Comparison of ENCODE assay signal across 16 cellular contexts in the genomic region with DNA sequence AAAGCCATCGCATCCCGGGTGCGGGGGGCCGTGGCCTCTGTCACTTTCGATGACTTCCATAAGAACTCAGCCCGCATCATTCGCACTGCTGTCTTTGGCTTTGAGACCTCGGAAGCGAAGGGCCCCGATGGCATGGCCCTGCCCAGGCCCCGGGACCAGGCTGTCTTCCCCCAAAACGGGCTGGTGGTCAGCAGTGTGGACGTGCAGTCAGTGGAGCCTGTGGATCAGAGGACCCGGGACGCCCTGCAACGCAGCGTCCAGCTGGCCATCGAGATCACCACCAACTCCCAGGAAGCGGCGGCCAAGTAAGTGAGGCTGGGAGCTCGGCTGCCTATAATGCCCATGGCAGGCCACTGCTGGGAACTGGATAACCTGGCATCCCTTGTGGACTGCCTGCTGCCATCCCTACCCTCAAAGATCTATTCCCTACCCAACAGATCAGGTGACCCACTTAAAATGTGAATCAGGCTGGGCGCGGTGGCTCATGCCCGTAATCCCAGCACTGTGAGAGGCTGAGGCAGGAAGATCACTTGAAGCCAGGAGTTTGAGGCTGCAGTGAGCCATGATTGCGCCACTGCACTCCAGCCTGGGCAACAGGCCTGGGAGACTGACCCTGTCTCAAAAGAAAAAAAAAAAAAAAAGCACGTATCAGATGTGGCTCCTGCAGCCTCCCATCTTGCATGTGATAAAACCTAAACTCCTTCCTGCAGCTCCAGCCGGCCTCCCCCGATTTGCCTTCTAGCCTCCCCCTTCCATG. TPM values are rescaled to one million over a fixed set of nuclear protein-coding genes. Genes with fewer than 3 reads are reported as not detected.
DNase-seq lines count a peak whose midpoint lies in the region; ATAC-seq and TF ChIP-seq lines count a peak whose summit lies in the region.
"Had no signal": no experiment of that assay in that cellular context is flagged by ENCODE, and none has a peak within 500 bp of the region (broad histone marks: within the 10 kb centered on the region; RNA-seq: fewer than 3 reads in every experiment).

No MANE protein-coding gene starts in this region.

- intact Hi-C loops in Right ventricle myocardium inferior (cut with DNase I) = loop anchor here (5.0 kb wide), 1 partner anchor 32 kb away; a partner anchor contains a TSS
- intact Hi-C loops in Right ventricle myocardium superior (cut with DNase I) = loop anchor here (10.0 kb wide), 1 partner anchor 140 kb away; no protein-coding TSS in a partner anchor
- intact Hi-C loops in esophagus muscularis mucosa (cut with DNase I) = no loop called here
- intact Hi-C loops in uterus (cut with DNase I; ENCODE audit: low total_unique reads) = no loop called here

- no peak for DNase-seq in Right ventricle myocardium inferior (ENCODE audit: missing footprints)
- DNase-seq in Right ventricle myocardium superior = no peak
- DNase-seq in esophagus muscularis mucosa (ENCODE audit: extremely low spot score) = no peak
- DNase-seq in lung (ENCODE audit: low spot score) = peak; percentile 76
- peak; percentile 77 to 80 for DNase-seq in uterus
- DNase-seq in stimulated activated CD4-positive, alpha-beta T cell treated with anti-CD3 and anti-CD28 coated beads, Interleukin-4, amount 100 ng/mL, for 24 hours = no peak
- DNase-seq in ACHN = no peak
- DNase-seq: activated CD4-positive, CD25-positive, alpha-beta regulatory T cell treated with anti-CD3 and anti-CD28 coated beads, Interleukin-2, amount 50 U/mL, for 72 hours; colonic mucosa; DMS 273 treated with DMSO at 0.1 percent for 48 hours; NCI-H748 treated with DMSO at 0.1 percent for 48 hours; stimulated activated naive CD4-positive, alpha-beta T cell had no signal

- WGBS in esophagus muscularis mucosa = 89% methylated on average over 26 of the region's 28 CpGs
- 90 to 92% methylated on average over 28 of the region's 28 CpGs for WGBS in lung, 2 donors

- H3K4me3 ChIP-seq in esophagus muscularis mucosa (no peak overlapping the region), lung (no peak overlapping the region), uterus (no peak overlapping the region)
- H3K4me3 ChIP-seq: colonic mucosa, SK-N-MC, tibial nerve had no signal

- ATAC-seq in Right ventricle myocardium inferior = peak; percentile 37
- ATAC-seq in Right ventricle myocardium superior (ENCODE audit: poor library complexity) = no peak
- ATAC-seq in lung (ENCODE audit: insufficient read depth, low FRiP score) = peak; percentile 55
- no peak for ATAC-seq in GM21515 (IDR thresholded peaks at IDR 0.05; ENCODE audit: unreplicated experiment)
- ATAC-seq: natural killer cell treated with Interleukin-12 subunit alpha and Interleukin-12 subunit beta and Interleukin-15 and Interleukin-18, amount 100 ng/mL, for 72 hours had no signal

- TF ChIP-seq EP300 in esophagus muscularis mucosa (IDR thresholded peaks at IDR 0.05) = no peak

- TF ChIP-seq POLR2A in esophagus muscularis mucosa (IDR thresholded peaks at IDR 0.05; ENCODE audit: low read depth) = no peak
- TF ChIP-seq POLR2A in uterus (IDR thresholded peaks at IDR 0.05) = no peak

- H3K36me3 ChIP-seq in esophagus muscularis mucosa = peaks cover 56 to 86% (median 83%) of the 10 kb centered on the region in 4 donors
- peaks cover 7 to 74% of the 10 kb centered on the region in 2 donors for H3K36me3 ChIP-seq in lung (ENCODE audit: control insufficient read depth in 2 of 2, insufficient read depth in 2 of 2, low read length in 2 of 2)
- no peaks in the 10 kb centered on the region for H3K36me3 ChIP-seq in uterus

- H3K27ac ChIP-seq in esophagus muscularis mucosa (replicated peaks in 1 of 4) (peak overlapping the region in 3 of 4 donors; percentile 43 to 62 (median 44)), lung (ENCODE audit: low read depth in 1 of 2, low read length in 1 of 2) (peak overlapping the region in 1 of 2 donors; percentile 52), uterus (peak overlapping the region; percentile 55 to 65)
- H3K27ac ChIP-seq: colonic mucosa, SK-N-MC, tibial nerve had no signal

- H3K27me3 ChIP-seq in esophagus muscularis mucosa (no peaks in the 10 kb centered on the region), lung (ENCODE audit: control insufficient read depth, insufficient read depth) (no peaks in the 10 kb centered on the region), uterus (no peaks in the 10 kb centered on the region)
- H3K27me3 ChIP-seq: colonic mucosa, tibial nerve had no signal

- no peaks in the 10 kb centered on the region for H3K9me3 ChIP-seq in esophagus muscularis mucosa
- no peaks in the 10 kb centered on the region for H3K9me3 ChIP-seq in lung (ENCODE audit: control insufficient read depth in 2 of 2, insufficient read depth in 1 of 2, low read length in 1 of 2)
- H3K9me3 ChIP-seq in uterus = no peaks in the 10 kb centered on the region
- H3K9me3 ChIP-seq: colonic mucosa, tibial nerve had no signal

- H3K4me1 ChIP-seq in esophagus muscularis mucosa = peaks cover 0 to 36% (median 19%) of the 10 kb centered on the region in 4 donors
- H3K4me1 ChIP-seq in lung (ENCODE audit: control insufficient read depth in 2 of 2, insufficient read depth in 2 of 2, low read length in 2 of 2) = peaks cover 0 to 3% of the 10 kb centered on the region in 2 donors
- H3K4me1 ChIP-seq in uterus = no peaks in the 10 kb centered on the region
- H3K4me1 ChIP-seq: colonic mucosa had no signal

- TF ChIP-seq CTCF in esophagus muscularis mucosa (IDR thresholded peaks at IDR 0.05) (no peak), lung (IDR thresholded peaks at IDR 0.05; ENCODE audit: control extremely low read depth, extremely low read depth) (no peak), uterus (IDR thresholded peaks at IDR 0.05) (no peak)

- in situ Hi-C loops in ACHN (cut with HindIII; ENCODE audit: low pct_ligation_motif_present, low pct_unique_long_range_greater_than_20kb, low sequenced_read_pairs) = no loop called here

RNA-seq across cellular contexts. Expression of a gene that starts 18.3 kb away (rescaled TPM):
- 65.8 TPM for total RNA-seq in Right ventricle myocardium inferior
- 63.0 TPM for total RNA-seq in Right ventricle myocardium superior
- 100 to 1,000 TPM; 105 to 178 (median 141) TPM for total RNA-seq in esophagus muscularis mucosa
- total RNA-seq in lung = 10 to 100 TPM; 66.9 to 71.7 TPM
- polyA plus RNA-seq in lung = 100 to 1,000 TPM in 1 of 2 donors, 10 to 100 TPM in 1; 75.0 to 105 TPM
- 10 to 100 TPM; 35.1 to 83.7 (median 59.1) TPM for total RNA-seq in uterus

RNA-seq across cellular contexts. Expression of a gene that starts 24.5 kb away (rescaled TPM):
- total RNA-seq in Right ventricle myocardium inferior = 51.5 TPM
- 45.5 TPM for total RNA-seq in Right ventricle myocardium superior
- total RNA-seq in esophagus muscularis mucosa = 100 to 1,000 TPM; 101 to 156 (median 123) TPM
- total RNA-seq in lung = 100 to 1,000 TPM; 150 to 322 TPM
- polyA plus RNA-seq in lung = 100 to 1,000 TPM; 239 to 267 TPM
- 100 to 1,000 TPM in 1 of 4 donors, 10 to 100 TPM in 3; 38.4 to 132 (median 67.4) TPM for total RNA-seq in uterus

RNA-seq across cellular contexts. Expression of a gene that starts 28.8 kb away (rescaled TPM):
- 15.6 TPM for total RNA-seq in Right ventricle myocardium inferior
- 14.7 TPM for total RNA-seq in Right ventricle myocardium superior
- 10 to 100 TPM; 20.9 to 26.9 (median 26.5) TPM for total RNA-seq in esophagus muscularis mucosa
- 10 to 100 TPM; 18.4 to 23.1 TPM for total RNA-seq in lung
- polyA plus RNA-seq in lung = 10 to 100 TPM; 29.8 to 43.2 TPM
- total RNA-seq in uterus = 10 to 100 TPM; 36.1 to 85.0 (median 46.9) TPM

RNA-seq across cellular contexts. Expression of a gene that starts 32.8 kb away (rescaled TPM):
- total RNA-seq in Right ventricle myocardium inferior (3.2 TPM), Right ventricle myocardium superior (3.3 TPM), esophagus muscularis mucosa (10 to 100 TPM in 1 of 4 donors, 1 to 10 TPM in 3; 3.6 to 11.2 (median 6.7) TPM), lung (1 to 10 TPM; 1.2 to 6.5 TPM), uterus (10 to 100 TPM; 20.2 to 54.5 (median 28.0) TPM)
- polyA plus RNA-seq in lung = 1 to 10 TPM in 1 of 2 donors, under 1 TPM in 1; 0.49 to 1.8 TPM

RNA-seq across cellular contexts. Expression of a gene that starts 38.4 kb away (rescaled TPM):
- total RNA-seq in Right ventricle myocardium inferior (92.0 TPM), Right ventricle myocardium superior (74.0 TPM), esophagus muscularis mucosa (100 to 1,000 TPM; 120 to 284 (median 158) TPM), lung (100 to 1,000 TPM in 1 of 2 donors, 10 to 100 TPM in 1; 94.9 to 159 TPM), uterus (100 to 1,000 TPM in 1 of 4 donors, 10 to 100 TPM in 3; 32.8 to 200 (median 67.5) TPM)
- 100 to 1,000 TPM; 112 to 170 TPM for polyA plus RNA-seq in lung

Comparison
In these comparisons a context has a peak if more than half of its experiments do, and no peak if none do; other contexts are left out.
1. ATAC-seq: peak in Right ventricle myocardium inferior (single experiment) and lung (single experiment); none in Right ventricle myocardium superior (single experiment) and GM21515 (single experiment).
2. DNase-seq: peak in lung (single experiment) and uterus (2 of 2); none in Right ventricle myocardium inferior (single experiment), Right ventricle myocardium superior (single experiment), esophagus muscularis mucosa (single experiment), stimulated activated CD4-positive, alpha-beta T cell treated with anti-CD3 and anti-CD28 coated beads, Interleukin-4, amount 100 ng/mL, for 24 hours (single experiment) and ACHN (single experiment).
3. intact Hi-C loops: an anchor here in Right ventricle myocardium inferior (5.0 kb wide) and Right ventricle myocardium superior (10.0 kb wide); none called in esophagus muscularis mucosa and uterus.